In the genomic region with DNA sequence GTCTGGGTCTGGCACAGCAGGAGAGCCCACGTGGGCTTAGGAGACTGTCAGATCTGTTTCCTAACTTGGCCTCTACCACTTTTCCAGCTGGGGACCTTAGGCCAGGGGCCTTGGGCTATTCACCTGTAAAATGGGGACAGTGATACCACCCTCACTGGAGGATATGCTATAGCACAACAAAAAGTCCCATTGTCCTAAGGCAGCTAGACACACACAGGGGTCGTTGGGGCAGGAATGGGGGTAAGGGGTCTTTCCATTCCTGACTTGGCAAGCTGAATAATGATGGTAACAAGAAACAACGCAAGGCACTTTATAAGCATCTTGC, we compare ENCODE assay signal across 12 cellular contexts. TPM values are rescaled to one million over a fixed set of nuclear protein-coding genes. Genes with fewer than 3 reads are reported as not detected.
DNase-seq lines count a peak whose midpoint lies in the region; ATAC-seq and TF ChIP-seq lines count a peak whose summit lies in the region.
"Had no signal": no experiment of that assay in that cellular context is flagged by ENCODE, and none has a peak within 500 bp of the region (broad histone marks: within the 10 kb centered on the region; RNA-seq: fewer than 3 reads in every experiment).

No MANE protein-coding gene starts in this region.

- intact Hi-C loops in activated B cell treated with CpG ODN at 0.5 μM for 24 hours (cut with micrococcal nuclease) (loop anchor here (10.0 kb wide), 1 partner anchor 208 kb away; a partner anchor contains a TSS), lower lobe of right lung (cut with DNase I) (no loop called here)

- CTCF ChIA-PET in activated naive CD4-positive, alpha-beta T cell treated with anti-CD3 and anti-CD28 coated beads, Interleukin-2, amount 10 ng/mL, durations not matched to agents 7 days and 5 days (lab: Charles Lee) = interaction anchor here (0.6 to 28.2 kb wide), 11 partner anchors 9 to 95 kb away, joined by 3 to 506 read pairs (median 4); a partner anchor contains a TSS
- CTCF ChIA-PET in activated B cell treated with CpG ODN at 0.5 μM for 24 hours (lab: Charles Lee) = interaction anchor here (1.0 to 2.3 kb wide), 6 partner anchors 12 to 45 kb away, joined by 3 to 7 read pairs (median 4); a partner anchor contains a TSS

- TF ChIP-seq CTCF in activated B cell treated with CpG ODN at 0.5 μM for 24 hours (IDR thresholded peaks at IDR 0.05) (no peak), lower lobe of right lung (IDR thresholded peaks at IDR 0.05) (no peak), upper lobe of left lung (IDR thresholded peaks at IDR 0.05) (no peak)

- H3K27me3 ChIP-seq in lower lobe of right lung (ENCODE audit: low read depth) = no peaks in the 10 kb centered on the region
- no peaks in the 10 kb centered on the region for H3K27me3 ChIP-seq in upper lobe of left lung

- no peak for TF ChIP-seq EP300 in upper lobe of left lung (IDR thresholded peaks at IDR 0.05)

- H3K27ac ChIP-seq in lower lobe of right lung (peak overlapping the region; percentile 36), upper lobe of left lung (peak overlapping the region in 3 of 4 donors; percentile 17 to 91 (median 49))

- H3K4me3 Mint-ChIP-seq in activated naive CD4-positive, alpha-beta T cell treated with anti-CD3 and anti-CD28 coated beads, Interleukin-2, amount 10 ng/mL, durations not matched to agents 7 days and 5 days = peak overlapping the region; percentile 7
- H3K4me3 Mint-ChIP-seq in activated B cell treated with CpG ODN at 0.5 μM for 24 hours = no peak overlapping the region

- peaks cover 76% of the 10 kb centered on the region for H3K4me1 Mint-ChIP-seq in activated naive CD4-positive, alpha-beta T cell treated with anti-CD3 and anti-CD28 coated beads, Interleukin-2, amount 10 ng/mL, durations not matched to agents 7 days and 5 days
- H3K4me1 Mint-ChIP-seq in activated B cell treated with CpG ODN at 0.5 μM for 24 hours = peaks cover 73% of the 10 kb centered on the region

- WGBS in upper lobe of left lung, 2 donors = 69 to 79% methylated on average over 3 of the region's 3 CpGs

- H3K36me3 ChIP-seq in lower lobe of right lung (peaks cover 8% of the 10 kb centered on the region), upper lobe of left lung (peaks cover 0 to 7% (median 2%) of the 10 kb centered on the region in 4 donors)

- H3K27me3 Mint-ChIP-seq in activated naive CD4-positive, alpha-beta T cell treated with anti-CD3 and anti-CD28 coated beads, Interleukin-2, amount 10 ng/mL, durations not matched to agents 7 days and 5 days = no peaks in the 10 kb centered on the region
- no peaks in the 10 kb centered on the region for H3K27me3 Mint-ChIP-seq in activated B cell treated with CpG ODN at 0.5 μM for 24 hours

- ATAC-seq in activated B cell treated with CpG ODN at 0.5 μM for 24 hours (ENCODE audit: low read depth) (no peak), lower lobe of right lung (no peak), upper lobe of left lung (ENCODE audit: low FRiP score in 2 of 2) (no peak), HG02852 (IDR thresholded peaks at IDR 0.05; ENCODE audit: unreplicated experiment) (no peak)

- H3K4me3 ChIP-seq in lower lobe of right lung (no peak overlapping the region), upper lobe of left lung (no peak overlapping the region)
- H3K4me3 ChIP-seq: dorsolateral prefrontal cortex had no signal

- DNase-seq in activated naive CD4-positive, alpha-beta T cell treated with anti-CD3 and anti-CD28 coated beads, Interleukin-2, amount 10 ng/mL, durations not matched to agents 7 days and 5 days = no peak
- DNase-seq in activated naive CD4-positive, alpha-beta T cell treated with Interleukin-2 at 50 U/mL for 16 hours = no peak
- DNase-seq in activated B cell treated with CpG ODN at 0.5 μM for 24 hours (no peak), lower lobe of right lung (no peak), upper lobe of left lung (no peak), foreskin melanocyte (no peak), hypothalamus (lab: John Stamatoyannopoulos, UW) (no peak)
- DNase-seq: activated CD4-positive, alpha-beta T cell treated with anti-CD3 and anti-CD28 coated beads for 48 hours; dorsolateral prefrontal cortex; NCI-H187; stimulated activated CD4-positive, alpha-beta T cell treated with anti-CD3 and anti-CD28 coated beads, Interleukin-12 subunit alpha, Interleukin-12 subunit beta, amount 100 ng/mL, for 4 hours had no signal

- no peak for TF ChIP-seq POLR2A in upper lobe of left lung (IDR thresholded peaks at IDR 0.05)

- no peaks in the 10 kb centered on the region for H3K9me3 Mint-ChIP-seq in activated naive CD4-positive, alpha-beta T cell treated with anti-CD3 and anti-CD28 coated beads, Interleukin-2, amount 10 ng/mL, durations not matched to agents 7 days and 5 days
- H3K9me3 Mint-ChIP-seq in activated B cell treated with CpG ODN at 0.5 μM for 24 hours = no peaks in the 10 kb centered on the region

- POLR2A ChIA-PET in activated B cell treated with CpG ODN at 0.5 μM for 24 hours (lab: Charles Lee) = interaction anchor here (0.6 to 5.2 kb wide), 7 partner anchors 11 to 1752 kb away, joined by 4 to 64 read pairs (median 6); a partner anchor contains a TSS

- H3K27ac Mint-ChIP-seq in activated naive CD4-positive, alpha-beta T cell treated with anti-CD3 and anti-CD28 coated beads, Interleukin-2, amount 10 ng/mL, durations not matched to agents 7 days and 5 days = peak overlapping the region; percentile 89
- H3K27ac Mint-ChIP-seq in activated B cell treated with CpG ODN at 0.5 μM for 24 hours = peak overlapping the region; percentile 65

- H3K9me3 ChIP-seq in lower lobe of right lung = no peaks in the 10 kb centered on the region
- H3K9me3 ChIP-seq in upper lobe of left lung = no peaks in the 10 kb centered on the region

- H3K36me3 Mint-ChIP-seq in activated naive CD4-positive, alpha-beta T cell treated with anti-CD3 and anti-CD28 coated beads, Interleukin-2, amount 10 ng/mL, durations not matched to agents 7 days and 5 days = peaks cover 15% of the 10 kb centered on the region
- H3K36me3 Mint-ChIP-seq in activated B cell treated with CpG ODN at 0.5 μM for 24 hours (ENCODE audit: low read depth) = peaks cover 12% of the 10 kb centered on the region

- H3K4me1 ChIP-seq in lower lobe of right lung (peaks cover 91% of the 10 kb centered on the region), upper lobe of left lung (peaks cover 74 to 79% (median 77%) of the 10 kb centered on the region in 4 donors)

RNA-seq across cellular contexts. Expression of a gene that starts 2.6 kb away (rescaled TPM):
- 87.9 and 88.4 TPM in 2 replicates for total RNA-seq in activated B cell treated with CpG ODN at 0.5 μM for 24 hours
- total RNA-seq in lower lobe of right lung = 34.8 TPM
- 10 to 100 TPM; 11.4 to 58.7 (median 31.1) TPM for total RNA-seq in upper lobe of left lung

RNA-seq across cellular contexts. Expression of a gene that starts 21.6 kb away (rescaled TPM):
- total RNA-seq in activated B cell treated with CpG ODN at 0.5 μM for 24 hours (17.7 and 22.6 TPM in 2 replicates), lower lobe of right lung (3.9 TPM), upper lobe of left lung (10 to 100 TPM in 1 of 6 donors, 1 to 10 TPM in 5; 2.1 to 11.1 (median 8.7) TPM)

RNA-seq across cellular contexts. Expression of a gene that starts 28.3 kb away (rescaled TPM):
- 102 and 126 TPM in 2 replicates for total RNA-seq in activated B cell treated with CpG ODN at 0.5 μM for 24 hours
- total RNA-seq in lower lobe of right lung = 64.8 TPM
- total RNA-seq in upper lobe of left lung = 100 to 1,000 TPM in 2 of 6 donors, 10 to 100 TPM in 4; 52.4 to 226 (median 68.3) TPM

RNA-seq across cellular contexts. Expression of a gene that starts 38.5 kb away (rescaled TPM):
- total RNA-seq in activated B cell treated with CpG ODN at 0.5 μM for 24 hours = 230 and 254 TPM in 2 replicates
- total RNA-seq in lower lobe of right lung = 425 TPM
- total RNA-seq in upper lobe of left lung = 100 to 1,000 TPM; 125 to 750 (median 400) TPM

RNA-seq across cellular contexts. Expression of a gene that starts 49.2 kb away (rescaled TPM):
- total RNA-seq in activated B cell treated with CpG ODN at 0.5 μM for 24 hours = 39.0 and 39.8 TPM in 2 replicates
- total RNA-seq in lower lobe of right lung = 23.0 TPM
- 10 to 100 TPM; 23.5 to 89.1 (median 26.7) TPM for total RNA-seq in upper lobe of left lung
